ENCODE assay signal across 8 cellular contexts in the genomic region with DNA sequence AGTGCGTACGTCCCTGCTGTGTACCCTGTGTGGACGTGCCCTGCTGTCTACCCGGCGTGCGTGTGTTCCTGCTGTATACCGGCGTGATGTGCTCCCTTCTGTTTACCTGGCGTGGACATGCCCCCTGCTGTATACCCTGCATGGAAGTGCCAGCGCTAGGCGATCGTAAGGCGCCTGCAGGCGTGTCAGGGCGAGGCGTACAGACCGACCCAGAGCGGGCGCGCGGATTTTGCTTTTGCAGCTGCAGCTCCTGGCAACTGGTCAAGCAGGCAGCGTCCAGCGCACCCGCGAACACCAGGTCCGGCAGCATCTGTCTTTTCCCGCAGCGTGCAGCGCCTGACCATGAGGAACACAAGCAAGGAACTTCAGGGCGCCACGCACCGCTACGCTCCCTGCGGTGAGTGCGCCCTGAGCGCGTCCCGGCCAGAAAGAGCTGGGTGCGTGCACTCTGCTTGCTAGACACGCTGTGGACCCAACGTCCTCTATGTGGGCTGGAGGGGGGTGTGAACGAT. TPM values are rescaled to one million over a fixed set of nuclear protein-coding genes. Genes with fewer than 3 reads are reported as not detected.
A peak's percentile ranks its signal among the peaks of the same experiment; 100 is the strongest.
DNase-seq lines count a peak whose midpoint lies in the region; ATAC-seq, FAIRE-seq and TF ChIP-seq lines count a peak whose summit lies in the region.

No MANE protein-coding gene starts in this region.

- no peak for TF ChIP-seq CTCF in CD4-positive, alpha-beta T cell (IDR thresholded peaks at IDR 0.05)
- TF ChIP-seq CTCF in GM13976 (IDR thresholded peaks at IDR 0.05; ENCODE audit: borderline replicate concordance, control extremely low read depth, extremely low read depth, insufficient read depth, missing control alignments), result no peak

- POLR2A ChIA-PET in CD4-positive, alpha-beta T cell (lab: Charles Lee), result interaction anchor here (1.1 kb wide), 1 partner anchor 53 kb away, joined by 5 read pairs; a partner anchor contains a TSS

- no peak for FAIRE-seq in small intestine (lab: Jason Lieb, UNC)

- DNase-seq in CD4-positive, alpha-beta T cell, result peak in 2 of 10 experiments; percentile 10 to 39
- peak; percentile 18 for DNase-seq in amniotic epithelial cell (ENCODE audit: low read depth)
- DNase-seq in small intestine, result peak; percentile 31
- no peak for DNase-seq in GM13976 (ENCODE audit: low spot score)
- no peak for DNase-seq in cerebellum (ENCODE audit: low spot score)
- DNase-seq in T1000 (lab: John Stamatoyannopoulos, UW), result no peak

- peaks cover 3% of the 10 kb centered on the region for H3K27me3 ChIP-seq in CD4-positive, alpha-beta T cell (ENCODE audit: control insufficient read depth, insufficient read depth, low read length)
- H3K27me3 ChIP-seq in iPS-15b (ENCODE audit: control insufficient read depth, insufficient read depth, low read length) (peaks cover 34% of the 10 kb centered on the region), small intestine (ENCODE audit: control insufficient read depth in 2 of 2, insufficient read depth in 2 of 2, low read length in 2 of 2) (peaks cover 0 to 5% of the 10 kb centered on the region in 2 donors)

- no peaks in the 10 kb centered on the region for H3K9me3 Mint-ChIP-seq in CD4-positive, alpha-beta T cell

- H3K4me3 Mint-ChIP-seq in CD4-positive, alpha-beta T cell, result peak overlapping the region; percentile 83

- H3K36me3 Mint-ChIP-seq in CD4-positive, alpha-beta T cell (ENCODE audit: low read depth), result no peaks in the 10 kb centered on the region

- H3K27ac ChIP-seq in CD4-positive, alpha-beta T cell (ENCODE audit: low read depth, low read length), result no peak overlapping the region
- H3K27ac ChIP-seq in small intestine (ENCODE audit: low read depth in 1 of 2, low read length in 1 of 2), result no peak overlapping the region

- intact Hi-C loops in CD4-positive, alpha-beta T cell (cut with DNase I, micrococcal nuclease), result loop anchor here (2.0 to 5.0 kb wide), 5 partner anchors 44 to 75 kb away; a partner anchor contains a TSS

- H3K36me3 ChIP-seq in iPS-15b (ENCODE audit: control insufficient read depth, insufficient read depth, low read length) (no peaks in the 10 kb centered on the region), small intestine (ENCODE audit: control insufficient read depth in 2 of 2, insufficient read depth in 2 of 2, low read length in 2 of 2) (no peaks in the 10 kb centered on the region)

- H3K9me3 ChIP-seq in CD4-positive, alpha-beta T cell (ENCODE audit: control insufficient read depth, low read length), result no peaks in the 10 kb centered on the region
- H3K9me3 ChIP-seq in iPS-15b (ENCODE audit: control insufficient read depth, insufficient read depth, low read length), result no peaks in the 10 kb centered on the region
- H3K9me3 ChIP-seq in small intestine (ENCODE audit: control insufficient read depth, low read depth), result no peaks in the 10 kb centered on the region

- no peak overlapping the region for H3K27ac Mint-ChIP-seq in CD4-positive, alpha-beta T cell

- H3K27me3 Mint-ChIP-seq in CD4-positive, alpha-beta T cell, result peaks cover 51% of the 10 kb centered on the region

- CTCF ChIA-PET in CD4-positive, alpha-beta T cell (lab: Charles Lee), result interaction anchor here (2.4 kb wide), 1 partner anchor 74 kb away, joined by 7 read pairs; no protein-coding TSS in a partner anchor

- no peak overlapping the region for H3K9ac ChIP-seq in iPS-15b (ENCODE audit: low read depth, low read length)

- H3K4me3 ChIP-seq in iPS-15b (ENCODE audit: low read depth, low read length) (peak overlapping the region; percentile 87), small intestine (ENCODE audit: low read depth in 1 of 2, low read length in 2 of 2) (peak overlapping the region in 1 of 2 donors; percentile 66)

- H3K4me1 ChIP-seq in iPS-15b (ENCODE audit: control insufficient read depth, insufficient read depth, low read length), result peaks cover 14% of the 10 kb centered on the region
- peaks cover 0 to 4% of the 10 kb centered on the region in 2 donors for H3K4me1 ChIP-seq in small intestine (ENCODE audit: control insufficient read depth in 2 of 2, insufficient read depth in 1 of 2, low read depth in 1 of 2, low read length in 1 of 2)

- in situ Hi-C loops in GM13976 (cut with MboI; ENCODE audit: low sequenced_read_pairs, unreplicated experiment), result no loop called here

- no peak for ATAC-seq in CD4-positive, alpha-beta T cell (ENCODE audit: poor library complexity)
- peak; percentile 2 for ATAC-seq in HG02759 (IDR thresholded peaks at IDR 0.05; ENCODE audit: unreplicated experiment)

- WGBS in small intestine, 3 donors, result 2 to 6% (median 3%) methylated on average over 42 of the region's 42 CpGs

- peaks cover 13% of the 10 kb centered on the region for H3K4me1 Mint-ChIP-seq in CD4-positive, alpha-beta T cell (ENCODE audit: low read depth)

RNA-seq across cellular contexts. Expression of a gene that starts 0.7 kb away (rescaled TPM):
- total RNA-seq in CD4-positive, alpha-beta T cell, result under 1 TPM in 1 of 2 experiments, not detected in 1; 0.56 TPM
- polyA plus RNA-seq in small intestine, result under 1 TPM in 1 of 3 donors, not detected in 2; 0.03 TPM
- total RNA-seq in cerebellum, result 2.4 TPM

RNA-seq across cellular contexts. Expression of a gene that starts 7.1 kb away (rescaled TPM):
- not detected for total RNA-seq in CD4-positive, alpha-beta T cell
- not detected for polyA plus RNA-seq in small intestine
- 0.36 TPM for total RNA-seq in cerebellum

RNA-seq across cellular contexts. Expression of a gene that starts 53.0 kb away (rescaled TPM):
- 100 to 1,000 TPM; 125 to 126 TPM for total RNA-seq in CD4-positive, alpha-beta T cell
- polyA plus RNA-seq in small intestine, result 100 to 1,000 TPM in 1 of 3 donors, 10 to 100 TPM in 2; 42.4 to 105 (median 75.8) TPM
- total RNA-seq in cerebellum, result 23.5 TPM

RNA-seq across cellular contexts. Expression of a gene that starts 56.6 kb away (rescaled TPM):
- total RNA-seq in CD4-positive, alpha-beta T cell, result 10 to 100 TPM; 77.8 to 83.1 TPM
- 10 to 100 TPM in 2 of 3 donors, 1 to 10 TPM in 1; 9.5 to 12.0 (median 11.9) TPM for polyA plus RNA-seq in small intestine
- total RNA-seq in cerebellum, result 29.9 TPM

Comparison
In these comparisons a context has a peak if more than half of its experiments do, and no peak if none do; other contexts are left out.
1. DNase-seq: peak in amniotic epithelial cell (single experiment) and small intestine (single experiment); none in GM13976 (single experiment), cerebellum (single experiment) and T1000 (single experiment).